ENCODE assay signal across 1 cellular context in the genomic region with DNA sequence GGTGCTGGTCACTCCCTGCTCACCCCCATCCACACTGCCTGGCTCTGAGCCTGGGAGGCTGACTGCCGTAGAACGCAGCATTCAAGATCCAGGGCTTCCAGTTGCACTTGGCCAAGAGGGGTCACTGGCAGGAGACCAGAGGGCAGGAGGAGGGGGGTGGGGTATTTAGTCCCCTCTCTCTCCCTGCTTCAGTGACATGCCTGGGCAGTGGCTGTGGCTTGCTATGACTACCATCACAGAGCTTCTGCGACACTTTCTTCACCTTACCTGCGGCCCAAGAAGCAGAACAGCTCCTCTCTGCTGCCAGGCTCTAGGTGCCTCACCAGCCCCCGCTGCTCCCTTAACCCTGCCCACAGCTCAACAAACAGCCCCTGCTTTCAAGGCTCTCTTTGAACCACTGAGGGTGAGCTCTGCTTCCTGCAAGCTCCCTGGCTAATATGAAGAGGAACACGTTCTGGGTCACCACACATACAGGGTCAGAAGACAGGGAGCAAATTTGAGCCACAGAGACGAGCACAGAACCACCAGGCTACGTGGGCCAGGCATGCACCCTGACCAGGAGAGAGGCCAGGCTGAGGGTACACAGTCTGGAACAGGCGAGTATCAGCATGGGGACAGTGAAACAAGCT.
TF ChIP-seq lines count a peak whose summit lies in the region.

No MANE protein-coding gene starts in this region.

TF ChIP-seq in HCT116, 20 proteins besides CTCF, POLR2A, EP300 and RAD21 (continued from another document):
- TF ChIP-seq POLR2AphosphoS5 (IDR thresholded peaks at IDR 0.05; ENCODE audit: low read depth, low read length) (no peak), SIN3A (IDR thresholded peaks at IDR 0.05; ENCODE audit: low read depth) (no peak)
